ENCODE assay signal across 1 cellular context in the genomic region with DNA sequence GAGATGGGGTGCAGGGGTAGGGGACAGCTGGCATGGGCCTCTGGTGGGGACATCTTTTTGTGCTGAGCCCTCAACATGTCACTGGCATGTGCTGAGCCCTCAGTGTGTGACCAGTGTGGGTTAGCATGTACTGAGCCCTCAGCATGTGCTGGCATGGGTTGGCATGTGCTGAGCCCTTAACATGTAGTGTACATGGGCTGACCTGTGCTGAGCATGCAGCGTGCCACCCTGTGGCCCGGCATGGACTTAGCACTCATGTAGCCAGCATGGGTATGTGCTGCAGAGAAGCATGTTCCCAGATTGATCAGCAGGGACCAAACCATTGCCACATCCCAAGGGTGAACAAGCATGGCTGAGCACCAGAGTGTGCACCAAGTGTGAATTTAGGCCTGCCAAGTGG.
TF ChIP-seq lines count a peak whose summit lies in the region.

No MANE protein-coding gene starts in this region.

TF ChIP-seq in HepG2, 621 proteins besides CTCF, POLR2A, EP300 and RAD21:
- no peak for TF ChIP-seq ATF7-NPFF (CRISPR knock-in tag; IDR thresholded peaks at IDR 0.05; ENCODE audit: low read depth)
- TF ChIP-seq STAG1 (CRISPR knock-in tag; IDR thresholded peaks at IDR 0.05): no peak
- TF ChIP-seq ZBTB20 (CRISPR knock-in tag; IDR thresholded peaks at IDR 0.05; ENCODE audit: borderline replicate concordance, low read depth): no peak
- no peak for TF ChIP-seq RFX1 (IDR thresholded peaks at IDR 0.05)
- TF ChIP-seq, protein P1, sequence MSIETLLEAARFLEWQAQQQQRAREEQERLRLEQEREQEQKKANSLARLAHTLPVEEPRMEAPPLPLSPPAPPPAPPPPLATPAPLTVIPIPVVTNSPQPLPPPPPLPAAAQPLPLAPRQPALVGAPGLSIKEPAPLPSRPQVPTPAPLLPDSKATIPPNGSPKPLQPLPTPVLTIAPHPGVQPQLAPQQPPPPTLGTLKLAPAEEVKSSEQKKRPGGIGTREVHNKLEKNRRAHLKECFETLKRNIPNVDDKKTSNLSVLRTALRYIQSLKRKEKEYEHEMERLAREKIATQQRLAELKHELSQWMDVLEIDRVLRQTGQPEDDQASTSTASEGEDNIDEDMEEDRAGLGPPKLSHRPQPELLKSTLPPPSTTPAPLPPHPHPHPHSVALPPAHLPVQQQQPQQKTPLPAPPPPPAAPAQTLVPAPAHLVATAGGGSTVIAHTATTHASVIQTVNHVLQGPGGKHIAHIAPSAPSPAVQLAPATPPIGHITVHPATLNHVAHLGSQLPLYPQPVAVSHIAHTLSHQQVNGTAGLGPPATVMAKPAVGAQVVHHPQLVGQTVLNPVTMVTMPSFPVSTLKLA (IDR thresholded peaks at IDR 0.05): peak; percentile 72
- TF ChIP-seq, protein P2, sequence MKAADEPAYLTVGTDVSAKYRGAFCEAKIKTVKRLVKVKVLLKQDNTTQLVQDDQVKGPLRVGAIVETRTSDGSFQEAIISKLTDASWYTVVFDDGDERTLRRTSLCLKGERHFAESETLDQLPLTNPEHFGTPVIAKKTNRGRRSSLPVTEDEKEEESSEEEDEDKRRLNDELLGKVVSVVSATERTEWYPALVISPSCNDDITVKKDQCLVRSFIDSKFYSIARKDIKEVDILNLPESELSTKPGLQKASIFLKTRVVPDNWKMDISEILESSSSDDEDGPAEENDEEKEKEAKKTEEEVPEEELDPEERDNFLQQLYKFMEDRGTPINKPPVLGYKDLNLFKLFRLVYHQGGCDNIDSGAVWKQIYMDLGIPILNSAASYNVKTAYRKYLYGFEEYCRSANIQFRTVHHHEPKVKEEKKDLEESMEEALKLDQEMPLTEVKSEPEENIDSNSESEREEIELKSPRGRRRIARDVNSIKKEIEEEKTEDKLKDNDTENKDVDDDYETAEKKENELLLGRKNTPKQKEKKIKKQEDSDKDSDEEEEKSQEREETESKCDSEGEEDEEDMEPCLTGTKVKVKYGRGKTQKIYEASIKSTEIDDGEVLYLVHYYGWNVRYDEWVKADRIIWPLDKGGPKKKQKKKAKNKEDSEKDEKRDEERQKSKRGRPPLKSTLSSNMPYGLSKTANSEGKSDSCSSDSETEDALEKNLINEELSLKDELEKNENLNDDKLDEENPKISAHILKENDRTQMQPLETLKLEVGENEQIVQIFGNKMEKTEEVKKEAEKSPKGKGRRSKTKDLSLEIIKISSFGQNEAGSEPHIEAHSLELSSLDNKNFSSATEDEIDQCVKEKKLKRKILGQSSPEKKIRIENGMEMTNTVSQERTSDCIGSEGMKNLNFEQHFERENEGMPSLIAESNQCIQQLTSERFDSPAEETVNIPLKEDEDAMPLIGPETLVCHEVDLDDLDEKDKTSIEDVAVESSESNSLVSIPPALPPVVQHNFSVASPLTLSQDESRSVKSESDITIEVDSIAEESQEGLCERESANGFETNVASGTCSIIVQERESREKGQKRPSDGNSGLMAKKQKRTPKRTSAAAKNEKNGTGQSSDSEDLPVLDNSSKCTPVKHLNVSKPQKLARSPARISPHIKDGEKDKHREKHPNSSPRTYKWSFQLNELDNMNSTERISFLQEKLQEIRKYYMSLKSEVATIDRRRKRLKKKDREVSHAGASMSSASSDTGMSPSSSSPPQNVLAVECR (CRISPR knock-in tag; IDR thresholded peaks at IDR 0.05; ENCODE audit: borderline replicate concordance): no peak
- TF ChIP-seq ZNF205 (CRISPR knock-in tag; IDR thresholded peaks at IDR 0.05): no peak
- TF ChIP-seq ZSCAN22 (CRISPR knock-in tag; IDR thresholded peaks at IDR 0.05): no peak
